ENCODE assay signal across 22 cellular contexts in the genomic region with DNA sequence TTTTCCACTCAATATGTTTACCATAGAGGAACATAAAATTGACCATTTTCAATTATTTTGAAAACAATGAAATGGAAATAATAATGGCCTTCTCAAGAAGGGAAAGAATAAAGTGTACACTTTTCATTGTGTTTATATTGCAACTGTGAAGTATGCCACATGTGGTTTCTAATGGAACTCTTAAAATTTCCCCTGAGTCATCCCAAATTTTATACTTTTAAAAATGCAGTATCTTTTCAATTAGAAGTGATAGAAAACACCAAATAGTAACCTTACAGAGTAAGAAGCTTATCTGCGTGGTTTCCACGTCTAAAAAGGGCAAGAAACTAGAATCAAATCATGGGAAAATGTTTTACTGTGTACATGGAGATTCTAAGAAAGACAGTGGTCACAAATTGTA.
"Had no signal": no experiment of that assay in that cellular context is flagged by ENCODE, and none has a peak within 500 bp of the region (broad histone marks: within the 10 kb centered on the region; RNA-seq: fewer than 3 reads in every experiment).

No MANE protein-coding gene starts in this region.

- H3K9me3 Mint-ChIP-seq: activated naive CD4-positive, alpha-beta T cell treated with anti-CD3 and anti-CD28 coated beads, Interleukin-2, amount 10 ng/mL, durations not matched to agents 7 days and 5 days; activated T-cell treated with anti-CD3 and anti-CD28 coated beads, Interleukin-2, amount 50 U/mL, for 4 hours had no signal

- DNase-seq: activated CD8-positive, alpha-beta memory T cell treated with anti-CD3 and anti-CD28 coated beads, Interleukin-2, amount 50 U/mL, for 48 hours; activated naive CD4-positive, alpha-beta T cell treated with anti-CD3 and anti-CD28 coated beads, Interleukin-2, amount 10 ng/mL, durations not matched to agents 7 days and 5 days; activated T-cell treated with anti-CD3 and anti-CD28 coated beads, Interleukin-2, amount 50 U/mL, for 4 hours; anterior cingulate cortex; cortex of kidney; gastrocnemius medialis; hypothalamus; left ventricle myocardium superior; mammary epithelial cell; natural killer cell; retina; sigmoid colon; spleen; stimulated activated CD4-positive, alpha-beta T cell treated with anti-CD3 and anti-CD28 coated beads, Interleukin-4, amount 100 ng/mL, for 1 hour; stimulated activated naive CD4-positive, alpha-beta T cell; T-helper 1 cell; upper lobe of left lung had no signal

- ATAC-seq: activated T-cell treated with anti-CD3 and anti-CD28 coated beads, Interleukin-2, amount 50 U/mL, for 4 hours; gastrocnemius medialis; left ventricle myocardium superior; natural killer cell had no signal

- H3K9me3 ChIP-seq: breast epithelium, gastrocnemius medialis, sigmoid colon, upper lobe of left lung had no signal

- H3K4me1 Mint-ChIP-seq: activated naive CD4-positive, alpha-beta T cell treated with anti-CD3 and anti-CD28 coated beads, Interleukin-2, amount 10 ng/mL, durations not matched to agents 7 days and 5 days; natural killer cell had no signal

- H3K36me3 ChIP-seq: breast epithelium, gastrocnemius medialis, sigmoid colon, spleen, upper lobe of left lung had no signal

- H3K27me3 ChIP-seq: breast epithelium, gastrocnemius medialis, sigmoid colon, spleen, upper lobe of left lung had no signal

- H3K4me3 Mint-ChIP-seq: activated naive CD4-positive, alpha-beta T cell treated with anti-CD3 and anti-CD28 coated beads, Interleukin-2, amount 10 ng/mL, durations not matched to agents 7 days and 5 days; activated T-cell treated with anti-CD3 and anti-CD28 coated beads, Interleukin-2, amount 50 U/mL, for 4 hours; mesothelial cell of epicardium; natural killer cell had no signal

- H3K4me1 ChIP-seq: breast epithelium, gastrocnemius medialis, spleen, upper lobe of left lung had no signal

- H3K27ac Mint-ChIP-seq: activated naive CD4-positive, alpha-beta T cell treated with anti-CD3 and anti-CD28 coated beads, Interleukin-2, amount 10 ng/mL, durations not matched to agents 7 days and 5 days; mesothelial cell of epicardium; natural killer cell; progenitor cell of endocrine pancreas had no signal

- H3K27ac ChIP-seq: breast epithelium, epithelial cell of prostate, gastrocnemius medialis, sigmoid colon, spleen, upper lobe of left lung had no signal

- H3K4me3 ChIP-seq: breast epithelium, gastrocnemius medialis, sigmoid colon, spleen, upper lobe of left lung had no signal

- H3K36me3 Mint-ChIP-seq: activated naive CD4-positive, alpha-beta T cell treated with anti-CD3 and anti-CD28 coated beads, Interleukin-2, amount 10 ng/mL, durations not matched to agents 7 days and 5 days; mesothelial cell of epicardium; natural killer cell had no signal

- H3K27me3 Mint-ChIP-seq: activated naive CD4-positive, alpha-beta T cell treated with anti-CD3 and anti-CD28 coated beads, Interleukin-2, amount 10 ng/mL, durations not matched to agents 7 days and 5 days; progenitor cell of endocrine pancreas had no signal

- FAIRE-seq: islet of Langerhans had no signal
